ENCODE assay signal across 1 cellular context in the genomic region with DNA sequence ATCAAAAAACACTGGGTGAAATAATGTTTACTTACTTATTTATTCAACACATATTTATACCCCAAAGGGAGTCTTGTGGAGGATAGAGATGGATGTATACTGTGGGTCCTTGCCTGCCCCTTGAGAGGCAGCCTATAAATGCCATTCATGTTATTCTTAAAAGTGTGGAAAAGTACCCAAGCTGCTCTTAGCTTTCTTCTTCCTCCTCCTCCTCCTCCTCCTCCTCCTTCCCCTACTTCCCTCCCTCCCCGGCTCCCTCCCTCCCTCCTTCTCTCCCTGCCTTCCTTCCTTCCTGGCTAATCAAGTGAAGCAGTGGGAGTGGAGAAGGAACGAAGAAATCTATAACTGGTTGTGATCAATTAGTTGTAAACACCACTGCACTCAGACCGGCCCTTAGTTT.
TF ChIP-seq lines count a peak whose summit lies in the region.

No MANE protein-coding gene starts in this region.

TF ChIP-seq in H1, 55 proteins besides CTCF, POLR2A, EP300 and RAD21:
- TF ChIP-seq, protein P1, sequence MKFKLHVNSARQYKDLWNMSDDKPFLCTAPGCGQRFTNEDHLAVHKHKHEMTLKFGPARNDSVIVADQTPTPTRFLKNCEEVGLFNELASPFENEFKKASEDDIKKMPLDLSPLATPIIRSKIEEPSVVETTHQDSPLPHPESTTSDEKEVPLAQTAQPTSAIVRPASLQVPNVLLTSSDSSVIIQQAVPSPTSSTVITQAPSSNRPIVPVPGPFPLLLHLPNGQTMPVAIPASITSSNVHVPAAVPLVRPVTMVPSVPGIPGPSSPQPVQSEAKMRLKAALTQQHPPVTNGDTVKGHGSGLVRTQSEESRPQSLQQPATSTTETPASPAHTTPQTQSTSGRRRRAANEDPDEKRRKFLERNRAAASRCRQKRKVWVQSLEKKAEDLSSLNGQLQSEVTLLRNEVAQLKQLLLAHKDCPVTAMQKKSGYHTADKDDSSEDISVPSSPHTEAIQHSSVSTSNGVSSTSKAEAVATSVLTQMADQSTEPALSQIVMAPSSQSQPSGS (IDR thresholded peaks at IDR 0.05; ENCODE audit: low read length): no peak
- TF ChIP-seq BRCA1 (IDR thresholded peaks at IDR 0.05; ENCODE audit: low read depth, low read length) (no peak), TCF12 (IDR thresholded peaks at IDR 0.05; ENCODE audit: low read depth, low read length) (no peak), FOSL1 (IDR thresholded peaks at IDR 0.05; ENCODE audit: insufficient read depth, low read depth, low read length) (no peak), POU5F1 (IDR thresholded peaks at IDR 0.05; ENCODE audit: low read depth, low read length) (no peak), PHF8 (conservative IDR thresholded peaks at IDR 0.05; ENCODE audit: low read depth, low read length) (no peak), KDM5A (IDR thresholded peaks at IDR 0.05; ENCODE audit: low read length) (no peak)
TF ChIP-seq in H1: peak in this region for 0.
